9 cellular contexts compared by ENCODE assay signal in the genomic region with DNA sequence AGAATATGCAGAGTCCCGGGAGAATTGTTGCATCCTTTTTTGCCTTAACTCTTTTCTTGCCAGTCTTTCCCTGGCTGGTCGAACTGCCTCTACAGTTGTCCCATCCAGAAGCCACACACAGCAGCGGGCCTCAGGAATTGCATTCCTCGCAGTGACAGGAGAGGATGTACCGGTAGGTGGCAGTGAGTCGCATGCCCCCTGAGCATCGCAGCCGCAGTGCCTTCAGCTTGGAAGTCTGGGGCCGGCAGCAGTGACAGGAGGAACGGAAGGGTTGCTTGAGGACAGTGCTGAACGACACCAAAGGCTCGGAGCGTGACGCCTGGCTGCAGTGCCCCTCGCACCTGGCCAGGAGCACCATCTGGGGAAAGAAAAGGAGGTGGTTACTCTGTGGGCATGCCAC. TPM values are rescaled to one million over a fixed set of nuclear protein-coding genes. Genes with fewer than 3 reads are reported as not detected.
A peak's percentile ranks its signal among the peaks of the same experiment; 100 is the strongest.
DNase-seq lines count a peak whose midpoint lies in the region; ATAC-seq and TF ChIP-seq lines count a peak whose summit lies in the region.
"Had no signal": no experiment of that assay in that cellular context is flagged by ENCODE, and none has a peak within 500 bp of the region (broad histone marks: within the 10 kb centered on the region; RNA-seq: fewer than 3 reads in every experiment).

No MANE protein-coding gene starts in this region.

- in situ Hi-C loops in brain microvascular endothelial cell (cut with HindIII; ENCODE audit: low pct_ligation_motif_present, low sequenced_read_pairs): no loop called here

- no peak overlapping the region for H3K27ac ChIP-seq in Peyer's patch
- no peak overlapping the region for H3K27ac ChIP-seq in brain microvascular endothelial cell
- H3K27ac ChIP-seq in lower lobe of right lung: no peak overlapping the region
- no peak overlapping the region for H3K27ac ChIP-seq in substantia nigra (ENCODE audit: low read depth, low read length, poor library complexity, severe bottlenecking)
- H3K27ac ChIP-seq: SJCRH30 had no signal

- TF ChIP-seq POLR2A in Peyer's patch (IDR thresholded peaks at IDR 0.05): no peak

- no peak overlapping the region for H3K4me3 ChIP-seq in Peyer's patch
- no peak overlapping the region for H3K4me3 ChIP-seq in brain microvascular endothelial cell (ENCODE audit: low read depth, low read length)
- H3K4me3 ChIP-seq in lower lobe of right lung: no peak overlapping the region
- H3K4me3 ChIP-seq: SJCRH30 had no signal

- intact Hi-C loops in lower lobe of right lung (cut with DNase I): no loop called here

- H3K27me3 ChIP-seq in Peyer's patch (no peaks in the 10 kb centered on the region), brain microvascular endothelial cell (replicated peaks) (no peaks in the 10 kb centered on the region), lower lobe of right lung (ENCODE audit: low read depth) (no peaks in the 10 kb centered on the region)
- H3K27me3 ChIP-seq: SJCRH30 had no signal

- ATAC-seq in lower lobe of right lung: peak in 1 of 2 donors; percentile 43

- TF ChIP-seq CTCF in Peyer's patch (IDR thresholded peaks at IDR 0.05): peak in 3 of 6 experiments; percentile 16 to 45 (median 42)
- peak; percentile 64 for TF ChIP-seq CTCF in brain microvascular endothelial cell (IDR thresholded peaks at IDR 0.05; ENCODE audit: low read depth, low read length, missing control alignments)
- TF ChIP-seq CTCF in lower lobe of right lung (IDR thresholded peaks at IDR 0.05): peak; percentile 34

- H3K4me1 ChIP-seq in Peyer's patch (no peaks in the 10 kb centered on the region), lower lobe of right lung (no peaks in the 10 kb centered on the region)
- H3K4me1 ChIP-seq: SJCRH30 had no signal

- H3K36me3 ChIP-seq in Peyer's patch: no peaks in the 10 kb centered on the region
- H3K36me3 ChIP-seq in brain microvascular endothelial cell (replicated peaks): no peaks in the 10 kb centered on the region
- H3K36me3 ChIP-seq in lower lobe of right lung: no peaks in the 10 kb centered on the region
- H3K36me3 ChIP-seq: SJCRH30 had no signal

- DNase-seq in DMS 273 (lab: John Stamatoyannopoulos, UW; ENCODE audit: unreplicated experiment) (peak; percentile 45), DMS 273 treated with DMSO at 0.1 percent for 48 hours (lab: John Stamatoyannopoulos, UW) (no peak), Peyer's patch (peak in 2 of 3 donors; percentile 47 to 61), brain microvascular endothelial cell (no peak), lower lobe of right lung (peak; percentile 44), substantia nigra (lab: John Stamatoyannopoulos, UW) (peak in 35 of 49 donors; percentile 1 to 67 (median 22)), HT-29 (ENCODE audit: low spot score) (no peak), NCI-H2171 treated with DMSO at 0.1 percent for 48 hours (lab: John Stamatoyannopoulos, UW) (no peak)

- no peaks in the 10 kb centered on the region for H3K9me3 ChIP-seq in Peyer's patch
- no peaks in the 10 kb centered on the region for H3K9me3 ChIP-seq in lower lobe of right lung
- H3K9me3 ChIP-seq: SJCRH30 had no signal

RNA-seq across cellular contexts. Expression of a gene that starts 23.5 kb away (rescaled TPM):
- total RNA-seq in Peyer's patch (1 to 10 TPM in 1 of 4 donors, not detected in 3; 4.7 TPM), lower lobe of right lung (0.30 TPM)
- not detected in 2 replicates for total RNA-seq in HT-29 (2014; rRNA removed; shearing (Covaris generic))

Comparison
In these comparisons a context has a peak if more than half of its experiments do, and no peak if none do; other contexts are left out.
1. DNase-seq: peak in DMS 273 (single experiment), Peyer's patch (2 of 3), lower lobe of right lung (single experiment) and substantia nigra (35 of 49); none in DMS 273 treated with DMSO at 0.1 percent for 48 hours (single experiment), brain microvascular endothelial cell (single experiment), HT-29 (single experiment) and NCI-H2171 treated with DMSO at 0.1 percent for 48 hours (single experiment).